ENCODE assay signal across 39 cellular contexts in the genomic region with DNA sequence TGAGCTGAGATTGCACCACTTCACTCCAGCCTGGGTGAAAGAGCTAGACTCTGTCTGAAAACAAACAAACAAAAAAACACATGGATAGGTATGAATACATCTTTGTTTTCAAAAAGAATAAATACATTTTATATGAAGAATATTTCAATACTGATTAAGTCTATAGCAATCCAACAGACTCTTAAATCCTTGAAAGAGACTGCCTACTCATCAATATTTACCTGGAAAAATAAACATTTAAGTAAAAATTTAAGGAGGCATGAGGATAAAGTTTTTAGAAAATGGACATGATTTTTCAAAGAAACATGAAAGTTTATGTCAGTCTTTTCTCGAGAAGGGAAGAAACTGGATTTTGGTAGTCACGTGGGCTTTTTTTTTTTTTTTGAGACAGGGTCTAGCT.
"Had no signal": no experiment of that assay in that cellular context is flagged by ENCODE, and none has a peak within 500 bp of the region (broad histone marks: within the 10 kb centered on the region; RNA-seq: fewer than 3 reads in every experiment).

No MANE protein-coding gene starts in this region.

- H3K4me3 ChIP-seq: adrenal gland, ascending aorta, body of pancreas, breast epithelium, cardiac muscle cell had no signal

- H3K27ac ChIP-seq: adrenal gland, ascending aorta, body of pancreas, brain microvascular endothelial cell, breast epithelium, cardiac muscle cell had no signal

- FAIRE-seq: astrocyte, bronchial epithelial cell had no signal

- H3K9me3 Mint-ChIP-seq: activated naive CD4-positive, alpha-beta T cell treated with anti-CD3 and anti-CD28 coated beads for 36 hours; activated naive CD4-positive, alpha-beta T cell treated with anti-CD3 and anti-CD28 coated beads, Interleukin-2, amount 10 ng/mL, durations not matched to agents 7 days and 5 days; activated naive CD4-positive, alpha-beta T cell treated with anti-CD3 and anti-CD28 coated beads, Interleukin-2, amount 50 U/mL, for 24 hours; activated naive CD4-positive, alpha-beta T cell treated with anti-CD3 and anti-CD28 coated beads, Interleukin-2, amount 50 U/mL, for 72 hours; activated naive CD8-positive, alpha-beta T cell treated with anti-CD3 and anti-CD28 coated beads for 36 hours; activated naive CD8-positive, alpha-beta T cell treated with anti-CD3 and anti-CD28 coated beads, Interleukin-2, amount 10 ng/mL, durations not matched to agents 7 days and 5 days; activated naive CD8-positive, alpha-beta T cell treated with anti-CD3 and anti-CD28 coated beads, Interleukin-2, amount 50 U/mL, for 24 hours; activated T-cell treated with anti-CD3 and anti-CD28 coated beads, Interleukin-2, amount 50 U/mL, for 24 hours; activated T-cell treated with anti-CD3 and anti-CD28 coated beads, Interleukin-2, amount 50 U/mL, for 4 hours; activated T-cell treated with anti-CD3 and anti-CD28 coated beads, Interleukin-2, amount 50 U/mL, for 72 hours; activated T-helper 1 cell treated with anti-CD3 and anti-CD28 coated beads, Interleukin-12 subunit alpha, Interleukin-12 subunit beta, Interleukin-2, Interleukin-4 antibody, amounts not matched to agents 30 ng/mL and 10 ng/mL and 1 ng/mL, durations not matched to agents 14 hours and 24 hours and 36 hours; activated T-helper 17 cell treated with anti-CD3 and anti-CD28 coated beads, Interleukin-2, amount 50 U/mL, for 72 hours; activated T-helper 2 cell treated with anti-CD3 and anti-CD28 coated beads, Interferon-gamma antibody, Interleukin-2, Interleukin-4, amounts not matched to agents 10 μg/mL and 5 μg/mL and 100 μg/mL, durations not matched to agents 14 hours and 24 hours and 36 hours; central memory CD8-positive, alpha-beta T cell had no signal

- H3K36me3 ChIP-seq: adrenal gland, breast epithelium had no signal

- H3K4me3 Mint-ChIP-seq: activated naive CD4-positive, alpha-beta T cell treated with anti-CD3 and anti-CD28 coated beads for 36 hours; activated naive CD4-positive, alpha-beta T cell treated with anti-CD3 and anti-CD28 coated beads, Interleukin-2, amount 10 ng/mL, durations not matched to agents 7 days and 5 days; activated naive CD4-positive, alpha-beta T cell treated with anti-CD3 and anti-CD28 coated beads, Interleukin-2, amount 50 U/mL, for 24 hours; activated naive CD8-positive, alpha-beta T cell; activated naive CD8-positive, alpha-beta T cell treated with anti-CD3 and anti-CD28 coated beads for 36 hours; activated naive CD8-positive, alpha-beta T cell treated with anti-CD3 and anti-CD28 coated beads, Interleukin-2, amount 10 ng/mL, durations not matched to agents 7 days and 5 days; activated naive CD8-positive, alpha-beta T cell treated with anti-CD3 and anti-CD28 coated beads, Interleukin-2, amount 50 U/mL, for 24 hours; activated T-cell treated with anti-CD3 and anti-CD28 coated beads, Interleukin-2, amount 50 U/mL, for 24 hours; activated T-cell treated with anti-CD3 and anti-CD28 coated beads, Interleukin-2, amount 50 U/mL, for 4 hours; activated T-cell treated with anti-CD3 and anti-CD28 coated beads, Interleukin-2, amount 50 U/mL, for 72 hours; activated T-helper 1 cell treated with anti-CD3 and anti-CD28 coated beads, Interleukin-12 subunit alpha, Interleukin-12 subunit beta, Interleukin-2, Interleukin-4 antibody, amounts not matched to agents 30 ng/mL and 10 ng/mL and 1 ng/mL, durations not matched to agents 14 hours and 24 hours and 36 hours; activated T-helper 17 cell treated with anti-CD3 and anti-CD28 coated beads, Interleukin-2, amount 50 U/mL, for 72 hours; brain; central memory CD8-positive, alpha-beta T cell had no signal

- H3K27me3 Mint-ChIP-seq: activated naive CD4-positive, alpha-beta T cell treated with anti-CD3 and anti-CD28 coated beads, Interleukin-2, amount 50 U/mL, for 24 hours; activated naive CD8-positive, alpha-beta T cell; activated naive CD8-positive, alpha-beta T cell treated with anti-CD3 and anti-CD28 coated beads for 36 hours; activated naive CD8-positive, alpha-beta T cell treated with anti-CD3 and anti-CD28 coated beads, Interleukin-2, amount 10 ng/mL, durations not matched to agents 7 days and 5 days; activated naive CD8-positive, alpha-beta T cell treated with anti-CD3 and anti-CD28 coated beads, Interleukin-2, amount 50 U/mL, for 24 hours; activated T-cell treated with anti-CD3 and anti-CD28 coated beads, Interleukin-2, amount 50 U/mL, for 24 hours; activated T-helper 17 cell treated with anti-CD3 and anti-CD28 coated beads, Interleukin-2, amount 50 U/mL, for 72 hours; central memory CD8-positive, alpha-beta T cell had no signal

- H3K9me3 ChIP-seq: adrenal gland, ascending aorta, body of pancreas, breast epithelium had no signal

- DNase-seq: activated effector memory CD4-positive, alpha-beta T cell treated with anti-CD3 and anti-CD28 coated beads, Interleukin-2, amount 50 U/mL, for 16 hours; activated effector memory CD4-positive, alpha-beta T cell treated with Interleukin-2 at 50 U/mL for 16 hours; activated gamma-delta T cell; activated gamma-delta T cell treated with Interleukin-2 at 50 U/mL for 16 hours; activated naive CD4-positive, alpha-beta T cell; activated naive CD4-positive, alpha-beta T cell treated with anti-CD3 and anti-CD28 coated beads for 36 hours; activated naive CD4-positive, alpha-beta T cell treated with anti-CD3 and anti-CD28 coated beads, Interleukin-2, amount 10 ng/mL, durations not matched to agents 7 days and 5 days; activated naive CD4-positive, alpha-beta T cell treated with anti-CD3 and anti-CD28 coated beads, Interleukin-2, amount 50 U/mL, for 16 hours; activated naive CD4-positive, alpha-beta T cell treated with Interleukin-2 at 50 U/mL for 16 hours; activated naive CD8-positive, alpha-beta T cell treated with anti-CD3 and anti-CD28 coated beads for 36 hours; activated naive CD8-positive, alpha-beta T cell treated with anti-CD3 and anti-CD28 coated beads, Interleukin-2, amount 10 ng/mL, durations not matched to agents 7 days and 5 days; activated naive CD8-positive, alpha-beta T cell treated with anti-CD3 and anti-CD28 coated beads, Interleukin-2, amount 50 U/mL, for 24 hours; activated T-cell treated with anti-CD3 and anti-CD28 coated beads, Interleukin-2, amount 50 U/mL, for 24 hours; activated T-cell treated with anti-CD3 and anti-CD28 coated beads, Interleukin-2, amount 50 U/mL, for 4 hours; activated T-cell treated with anti-CD3 and anti-CD28 coated beads, Interleukin-2, amount 50 U/mL, for 48 hours; activated T-cell treated with anti-CD3 and anti-CD28 coated beads, Interleukin-2, amount 50 U/mL, for 72 hours; adrenal gland; amniotic stem cell; amygdala; anterior cingulate cortex; aorta; body of pancreas; brain microvascular endothelial cell; caudate nucleus; central memory CD4-positive, alpha-beta T cell; cerebellar nuclear complex had no signal

- H3K27ac Mint-ChIP-seq: activated naive CD4-positive, alpha-beta T cell treated with anti-CD3 and anti-CD28 coated beads for 36 hours; activated naive CD4-positive, alpha-beta T cell treated with anti-CD3 and anti-CD28 coated beads, Interleukin-2, amount 10 ng/mL, durations not matched to agents 7 days and 5 days; activated naive CD4-positive, alpha-beta T cell treated with anti-CD3 and anti-CD28 coated beads, Interleukin-2, amount 50 U/mL, for 24 hours; activated naive CD4-positive, alpha-beta T cell treated with anti-CD3 and anti-CD28 coated beads, Interleukin-2, amount 50 U/mL, for 72 hours; activated naive CD8-positive, alpha-beta T cell; activated naive CD8-positive, alpha-beta T cell treated with anti-CD3 and anti-CD28 coated beads for 36 hours; activated naive CD8-positive, alpha-beta T cell treated with anti-CD3 and anti-CD28 coated beads, Interleukin-2, amount 10 ng/mL, durations not matched to agents 7 days and 5 days; activated naive CD8-positive, alpha-beta T cell treated with anti-CD3 and anti-CD28 coated beads, Interleukin-2, amount 50 U/mL, for 24 hours; activated T-cell treated with anti-CD3 and anti-CD28 coated beads, Interleukin-2, amount 50 U/mL, for 24 hours; activated T-cell treated with anti-CD3 and anti-CD28 coated beads, Interleukin-2, amount 50 U/mL, for 72 hours; activated T-helper 1 cell treated with anti-CD3 and anti-CD28 coated beads, Interleukin-12 subunit alpha, Interleukin-12 subunit beta, Interleukin-2, Interleukin-4 antibody, amounts not matched to agents 30 ng/mL and 10 ng/mL and 1 ng/mL, durations not matched to agents 14 hours and 24 hours and 36 hours; activated T-helper 17 cell treated with anti-CD3 and anti-CD28 coated beads, Interleukin-2, amount 50 U/mL, for 72 hours; activated T-helper 2 cell treated with anti-CD3 and anti-CD28 coated beads, Interferon-gamma antibody, Interleukin-2, Interleukin-4, amounts not matched to agents 10 μg/mL and 5 μg/mL and 100 μg/mL, durations not matched to agents 14 hours and 24 hours and 36 hours; brain had no signal

- ATAC-seq: activated naive CD4-positive, alpha-beta T cell treated with anti-CD3 and anti-CD28 coated beads, Interleukin-2, amount 50 U/mL, for 72 hours; activated naive CD8-positive, alpha-beta T cell treated with anti-CD3 and anti-CD28 coated beads, Interleukin-2, amount 50 U/mL, for 24 hours; activated T-cell treated with anti-CD3 and anti-CD28 coated beads, Interleukin-2, amount 50 U/mL, for 4 hours; activated T-cell treated with anti-CD3 and anti-CD28 coated beads, Interleukin-2, amount 50 U/mL, for 72 hours; activated T-helper 17 cell treated with anti-CD3 and anti-CD28 coated beads, Interleukin-2, amount 50 U/mL, for 72 hours; body of pancreas had no signal

- H3K27me3 ChIP-seq: adrenal gland, ascending aorta, body of pancreas, brain microvascular endothelial cell, breast epithelium, cardiac muscle cell had no signal
